ENCODE assay signal across 9 cellular contexts in the genomic region with DNA sequence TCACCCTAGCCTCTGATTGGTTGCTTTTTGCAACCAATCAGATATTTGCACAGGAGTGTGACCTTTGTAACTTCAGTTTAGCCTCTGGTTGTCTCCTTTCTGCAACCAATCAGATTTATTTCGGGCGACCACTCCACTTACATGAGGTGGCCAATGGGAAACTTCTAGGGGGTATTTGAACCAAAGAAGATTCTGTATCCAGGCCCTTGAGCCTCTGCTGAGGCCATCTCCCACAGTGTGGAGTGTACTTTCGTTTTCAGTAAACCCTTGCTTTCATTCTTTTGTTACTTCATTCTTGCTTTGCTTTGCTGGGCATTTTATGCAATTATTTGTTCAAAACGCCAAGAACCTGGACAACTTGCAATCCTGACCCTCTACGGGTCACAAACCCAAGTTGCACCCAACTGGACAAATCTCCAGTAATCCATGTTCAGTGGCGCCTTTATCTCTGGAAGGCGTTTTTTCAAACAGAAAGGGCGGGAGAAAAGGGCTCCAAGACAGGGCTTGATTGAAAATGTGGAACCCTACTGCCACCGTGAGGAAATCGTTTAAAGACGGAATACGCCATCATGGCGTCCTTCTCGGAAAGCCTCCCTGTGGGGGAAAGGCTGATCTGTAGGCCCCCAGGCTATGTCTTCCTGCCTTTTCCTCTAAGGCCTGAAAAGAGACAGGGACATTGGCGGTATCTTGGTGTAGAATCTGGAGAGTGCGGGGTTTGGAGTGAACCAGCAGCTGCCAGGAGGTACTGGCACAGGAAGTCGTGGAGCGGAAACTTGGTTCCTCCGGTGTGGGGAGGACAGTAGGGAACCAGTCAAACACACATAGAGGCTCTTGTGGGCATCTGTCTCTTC.
A peak's percentile ranks its signal among the peaks of the same experiment; 100 is the strongest.
DNase-seq lines count a peak whose midpoint lies in the region; FAIRE-seq and TF ChIP-seq lines count a peak whose summit lies in the region.
"Had no signal": no experiment of that assay in that cellular context is flagged by ENCODE, and none has a peak within 500 bp of the region (broad histone marks: within the 10 kb centered on the region; RNA-seq: fewer than 3 reads in every experiment).

No MANE protein-coding gene starts in this region.

- no peak overlapping the region; the same call in 1 of the 2 replicates for H3K27ac Mint-ChIP-seq in HFFc6
- H3K27ac Mint-ChIP-seq: activated naive CD4-positive, alpha-beta T cell treated with anti-CD3 and anti-CD28 coated beads, Interleukin-2, amount 50 U/mL, for 24 hours had no signal

- no peaks in the 10 kb centered on the region for H3K4me1 Mint-ChIP-seq in HFFc6 (ENCODE audit: low read depth)
- H3K4me1 Mint-ChIP-seq: activated naive CD4-positive, alpha-beta T cell treated with anti-CD3 and anti-CD28 coated beads, Interleukin-2, amount 50 U/mL, for 24 hours had no signal

- no peak for DNase-seq in D721Med (ENCODE audit: insufficient read length, low spot score)
- DNase-seq in HEK293T (ENCODE audit: extremely low spot score) = peak; percentile 58
- peak; percentile 71 for DNase-seq in T-helper 9 cell
- DNase-seq in lung microvascular endothelial cell (ENCODE audit: low read depth in 2 of 2) = peak; percentile 65 to 93
- DNase-seq in HFFc6 = no peak
- DNase-seq in MV-4-11 (lab: John Stamatoyannopoulos, UW) = no peak
- DNase-seq in occipital lobe (lab: John Stamatoyannopoulos, UW) = no peak
- DNase-seq in OCI-M2 (lab: John Stamatoyannopoulos, UW; ENCODE audit: unreplicated experiment) = no peak

- TF ChIP-seq CTCF in D721Med (IDR thresholded peaks at IDR 0.05; ENCODE audit: insufficient read depth, missing control alignments) (no peak), HFFc6 (IDR thresholded peaks at IDR 0.05) (no peak)

- no peaks in the 10 kb centered on the region for H3K27me3 Mint-ChIP-seq in HFFc6 (ENCODE audit: insufficient read depth)
- H3K27me3 Mint-ChIP-seq: activated naive CD4-positive, alpha-beta T cell treated with anti-CD3 and anti-CD28 coated beads, Interleukin-2, amount 50 U/mL, for 24 hours had no signal

- H3K9me3 Mint-ChIP-seq in HFFc6 = peaks cover 5% of the 10 kb centered on the region
- H3K9me3 Mint-ChIP-seq: activated naive CD4-positive, alpha-beta T cell treated with anti-CD3 and anti-CD28 coated beads, Interleukin-2, amount 50 U/mL, for 24 hours had no signal

- CTCF ChIA-PET in HEK293T (lab: Yijun Ruan, JAX) = no interaction called here

- POLR2A ChIA-PET in HEK293T (lab: Yijun Ruan, JAX) = no interaction called here

- peaks cover 5% of the 10 kb centered on the region; the same call in 1 of the 2 replicates for H3K36me3 Mint-ChIP-seq in HFFc6 (ENCODE audit: low read depth)

- FAIRE-seq in D721Med (lab: Jason Lieb, UNC) = peak; percentile 90

- H3K4me3 Mint-ChIP-seq in HFFc6 = no peak overlapping the region; the same call in 1 of the 2 replicates
- H3K4me3 Mint-ChIP-seq: activated naive CD4-positive, alpha-beta T cell treated with anti-CD3 and anti-CD28 coated beads, Interleukin-2, amount 50 U/mL, for 24 hours had no signal

TF ChIP-seq in HEK293T, 16 proteins besides CTCF, POLR2A, EP300 and RAD21:
- TF ChIP-seq L3MBTL2 (conservative IDR thresholded peaks at IDR 0.05) (peak; percentile 29), ZNF384 (IDR thresholded peaks at IDR 0.05) (peak; percentile 100), FOXM1 (IDR thresholded peaks at IDR 0.05; ENCODE audit: borderline replicate concordance) (no peak; the same call in 1 of the 2 replicates)

Comparison
In these comparisons a context has a peak if more than half of its experiments do, and no peak if none do; other contexts are left out.
1. DNase-seq: peak in HEK293T (single experiment), T-helper 9 cell (single experiment) and lung microvascular endothelial cell (2 of 2); none in D721Med (single experiment), HFFc6 (single experiment), MV-4-11 (single experiment), occipital lobe (single experiment) and OCI-M2 (single experiment).